Comparison of ENCODE assay signal across 20 cellular contexts in the genomic region with DNA sequence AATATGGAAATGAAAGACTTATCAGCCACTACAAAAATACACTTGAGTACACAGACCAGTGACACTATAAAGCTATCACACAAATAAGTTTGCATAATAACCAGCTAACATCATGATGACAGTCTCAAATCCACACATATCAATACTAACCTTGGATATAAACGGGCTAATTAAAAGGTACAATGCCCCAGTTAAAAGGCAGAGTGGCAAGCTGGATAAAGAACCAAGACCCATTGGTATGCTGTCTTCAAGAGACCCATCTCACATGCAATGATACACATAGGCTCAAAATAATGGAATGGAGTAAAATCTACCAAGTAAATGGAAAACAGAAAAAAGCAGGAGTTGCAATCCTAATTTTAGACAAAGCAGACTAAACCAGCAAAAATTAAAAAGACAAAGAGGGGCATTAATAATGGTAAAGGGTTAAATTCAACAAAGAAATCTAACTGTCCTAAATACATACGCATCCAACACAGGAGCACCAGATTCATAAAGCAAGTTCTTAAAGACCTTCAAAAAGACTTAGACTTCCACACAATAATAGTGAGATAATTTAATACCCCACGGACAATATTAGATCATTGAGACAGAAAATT.
DNase-seq lines count a peak whose midpoint lies in the region; ATAC-seq, FAIRE-seq and TF ChIP-seq lines count a peak whose summit lies in the region.
"Had no signal": no experiment of that assay in that cellular context is flagged by ENCODE, and none has a peak within 500 bp of the region (broad histone marks: within the 10 kb centered on the region; RNA-seq: fewer than 3 reads in every experiment).

No MANE protein-coding gene starts in this region.

- TF ChIP-seq RAD21 in GM12878 (IDR thresholded peaks at IDR 0.05; ENCODE audit: insufficient read depth, low read depth, low read length) = no peak

- DNase-seq in GM12878 (ENCODE audit: low read depth, low spot score) (no peak), type B pancreatic cell (ENCODE audit: extremely low spot score, unreplicated experiment) (no peak), SW 1271 (lab: John Stamatoyannopoulos, UW) (no peak), SHP77 (lab: John Stamatoyannopoulos, UW) (no peak)
- DNase-seq: AML-193; Caco-2; Calu3; CD4-positive, alpha-beta T cell; CD8-positive, alpha-beta T cell; DMS79 treated with DMSO at 0.1 percent for 48 hours; GDM1 had no signal

- CTCF ChIA-PET in HEK293 (lab: Yijun Ruan, JAX) = interaction anchor here (0.6 kb wide), 1 partner anchor 501 kb away, joined by 3 read pairs; no protein-coding TSS in a partner anchor
- CTCF ChIA-PET in GM12878 (lab: Yijun Ruan, JAX) = no interaction called here

- POLR2A ChIA-PET in HEK293 (lab: Yijun Ruan, JAX) = no interaction called here
- POLR2A ChIA-PET in GM12878 (lab: Charles Lee) = no interaction called here

- peak overlapping the region; percentile 8 for H3K27ac Mint-ChIP-seq in type B pancreatic cell
- H3K27ac Mint-ChIP-seq: B cell; CD4-positive, alpha-beta T cell; CD8-positive, alpha-beta T cell had no signal

- in situ Hi-C loops in GM12878 (cut with MboI) = no loop called here

- no peak overlapping the region for H3K27ac ChIP-seq in HEK293 (ENCODE audit: extremely low read depth, low read depth, low read length)
- H3K27ac ChIP-seq in GM12878 (ENCODE audit: control insufficient read depth, insufficient read depth) = no peak overlapping the region
- H3K27ac ChIP-seq: 22Rv1; A549; BLaER1 treated with 17β-estradiol and CSF1 and Interleukin-3, amounts not matched to agents 10 nM and 100 nM; C4-2B had no signal

- no peaks in the 10 kb centered on the region for H3K79me2 ChIP-seq in GM12878 (ENCODE audit: control insufficient read depth, insufficient read depth, low read length)

- WGBS in GM12878 (ENCODE audit: insufficient coverage, insufficient replicate concordance, low lambda C conversion rate, missing lambda C conversion rate) = 47% methylated on average over 3 of the region's 3 CpGs

- peaks cover 7% of the 10 kb centered on the region for H3K36me3 Mint-ChIP-seq in type B pancreatic cell
- H3K36me3 Mint-ChIP-seq: CD8-positive, alpha-beta T cell had no signal

- no peak for FAIRE-seq in GM12878 (lab: Jason Lieb, UNC)
- FAIRE-seq: A549, D721Med, GM12891, GM19239 had no signal

- no peaks in the 10 kb centered on the region for H4K20me1 ChIP-seq in GM12878 (ENCODE audit: control insufficient read depth, insufficient read depth)
- H4K20me1 ChIP-seq: BLaER1 treated with 17β-estradiol and CSF1 and Interleukin-3, amounts not matched to agents 10 nM and 100 nM had no signal

- H3K27me3 ChIP-seq in GM12878 (replicated peaks in 1 of 2; ENCODE audit: control insufficient read depth in 2 of 2, insufficient read depth in 2 of 2, low read length in 1 of 2) = no peaks in the 10 kb centered on the region
- H3K27me3 ChIP-seq: BLaER1 treated with 17β-estradiol and CSF1 and Interleukin-3, amounts not matched to agents 10 nM and 100 nM had no signal

- H3K4me1 Mint-ChIP-seq in type B pancreatic cell (ENCODE audit: unreplicated experiment) = no peaks in the 10 kb centered on the region
- H3K4me1 Mint-ChIP-seq: B cell had no signal

- no peak for ATAC-seq in GM12878
- ATAC-seq: A549; CD8-positive, alpha-beta T cell had no signal

- BruUV-seq in GM12878 (replicated peaks; lab: Mats Ljungman, UMichigan) = no TSS peak

- no peak for TF ChIP-seq EP300 in GM12878 (IDR thresholded peaks at IDR 0.05; ENCODE audit: borderline replicate concordance in 1 of 2, control insufficient read depth in 1 of 2, low read depth in 2 of 2, low read length in 2 of 2)

- H3K27me3 Mint-ChIP-seq in type B pancreatic cell = no peaks in the 10 kb centered on the region
- H3K27me3 Mint-ChIP-seq: B cell; CD4-positive, alpha-beta T cell had no signal

- intact Hi-C loops in GM12878 (cut with micrococcal nuclease; ENCODE audit: unreplicated experiment) = no loop called here

- SMC1A ChIA-PET in GM12878 (lab: Charles Lee; ENCODE audit: uncharacterized antibody, unreplicated experiment) = interaction anchor here (0.7 kb wide), 1 partner anchor 369 kb away, joined by 3 read pairs; no protein-coding TSS in a partner anchor

- H3K4me2 ChIP-seq in GM12878 (ENCODE audit: control insufficient read depth, insufficient read depth) = no peak overlapping the region
- H3K4me2 ChIP-seq: A549; BLaER1 treated with 17β-estradiol and CSF1 and Interleukin-3, amounts not matched to agents 10 nM and 100 nM had no signal

- no peak overlapping the region for H2AFZ ChIP-seq in GM12878 (ENCODE audit: control insufficient read depth, low read depth, low read length)

- TF ChIP-seq CTCF in HEK293 (tag by site-specific recombination; IDR thresholded peaks at IDR 0.05) (no peak), GM12878 (IDR thresholded peaks at IDR 0.05 in 2 of 3, conservative IDR thresholded peaks at IDR 0.05 in 1 of 3; ENCODE audit: control insufficient read depth in 2 of 3, extremely low read depth in 1 of 3, insufficient read depth in 1 of 3, low read depth in 3 of 3, low read length in 3 of 3) (no peak), type B pancreatic cell (conservative IDR thresholded peaks at IDR 0.05) (no peak)

- H3K36me3 ChIP-seq in HEK293 (ENCODE audit: control insufficient read depth in 2 of 2, insufficient read depth in 1 of 2, low read length in 2 of 2) (no peaks in the 10 kb centered on the region), GM12878 (ENCODE audit: control insufficient read depth in 2 of 2, insufficient read depth in 2 of 2, low read length in 1 of 2) (no peaks in the 10 kb centered on the region)

- H3K4me3 Mint-ChIP-seq in type B pancreatic cell = no peak overlapping the region
- H3K4me3 Mint-ChIP-seq: B cell; CD4-positive, alpha-beta T cell; CD8-positive, alpha-beta T cell had no signal

- no peaks in the 10 kb centered on the region for H3K4me1 ChIP-seq in HEK293 (ENCODE audit: control insufficient read depth, insufficient read depth, low read length)
- H3K4me1 ChIP-seq in GM12878 (ENCODE audit: control insufficient read depth, insufficient read depth, low read length) = no peaks in the 10 kb centered on the region
- H3K4me1 ChIP-seq: A549; BLaER1 treated with 17β-estradiol and CSF1 and Interleukin-3, amounts not matched to agents 10 nM and 100 nM; Caco-2 had no signal

- H3K9me3 ChIP-seq in HEK293 (ENCODE audit: control insufficient read depth, insufficient read depth, low read depth, low read length) (no peaks in the 10 kb centered on the region), GM12878 (replicated peaks; ENCODE audit: control insufficient read depth, insufficient read depth, low read length) (peaks cover 3% of the 10 kb centered on the region; the same call in 2 of the 3 replicates)

- no peak for TF ChIP-seq POLR2A in GM12878 (IDR thresholded peaks at IDR 0.05; ENCODE audit: low read depth, low read length)

- no peak overlapping the region for H3K9ac ChIP-seq in GM12878 (ENCODE audit: control insufficient read depth, insufficient read depth, low read length)
- H3K9ac ChIP-seq: BLaER1 treated with 17β-estradiol and CSF1 and Interleukin-3, amounts not matched to agents 10 nM and 100 nM had no signal

- RAD21 ChIA-PET in GM12878 (lab: Charles Lee; ENCODE audit: unreplicated experiment) = no interaction called here

- no peak overlapping the region for H3K4me3 ChIP-seq in HEK293 (ENCODE audit: low read depth, low read length)
- no peak overlapping the region for H3K4me3 ChIP-seq in GM12878
- H3K4me3 ChIP-seq: A549 had no signal

- H3K9me3 Mint-ChIP-seq in type B pancreatic cell = peaks cover 37% of the 10 kb centered on the region

TF ChIP-seq in HEK293, 187 proteins besides CTCF, POLR2A, EP300 and RAD21:
- peak; percentile 100 for TF ChIP-seq SETDB1 (IDR thresholded peaks at IDR 0.05; ENCODE audit: insufficient read length, low read length)
- peak; percentile 97 for TF ChIP-seq ZNF529 (tag by site-specific recombination; IDR thresholded peaks at IDR 0.05; ENCODE audit: insufficient replicate concordance)
- no peak for TF ChIP-seq ZNF670 (tag by site-specific recombination; IDR thresholded peaks at IDR 0.05; ENCODE audit: low read depth)
- TF ChIP-seq ZNF138 (tag by site-specific recombination; IDR thresholded peaks at IDR 0.05; ENCODE audit: borderline replicate concordance) = no peak
- peak; percentile 98 for TF ChIP-seq TRIM28 (IDR thresholded peaks at IDR 0.05; ENCODE audit: borderline replicate concordance, low read length)
TF ChIP-seq in HEK293: peak in this region for 3.

TF ChIP-seq in GM12878, 131 proteins besides CTCF, POLR2A, EP300 and RAD21:
- TF ChIP-seq CHD1 (IDR thresholded peaks at IDR 0.05; ENCODE audit: low read depth, low read length) (no peak), ASH2L (IDR thresholded peaks at IDR 0.05; ENCODE audit: borderline replicate concordance, low read depth) (no peak), CBX5 (IDR thresholded peaks at IDR 0.05; ENCODE audit: low read depth) (peak; percentile 64; the same call in 1 of the 2 replicates), MEF2A (IDR thresholded peaks at IDR 0.05; ENCODE audit: insufficient read depth, low read depth, low read length) (no peak), IKZF2 (IDR thresholded peaks at IDR 0.05) (no peak), CREM (IDR thresholded peaks at IDR 0.05; ENCODE audit: low read depth) (no peak), JUNB (IDR thresholded peaks at IDR 0.05) (no peak)
- TF ChIP-seq, protein P1, sequence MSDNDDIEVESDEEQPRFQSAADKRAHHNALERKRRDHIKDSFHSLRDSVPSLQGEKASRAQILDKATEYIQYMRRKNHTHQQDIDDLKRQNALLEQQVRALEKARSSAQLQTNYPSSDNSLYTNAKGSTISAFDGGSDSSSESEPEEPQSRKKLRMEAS (IDR thresholded peaks at IDR 0.05; ENCODE audit: low read depth, low read length) = no peak
